In the genomic region with DNA sequence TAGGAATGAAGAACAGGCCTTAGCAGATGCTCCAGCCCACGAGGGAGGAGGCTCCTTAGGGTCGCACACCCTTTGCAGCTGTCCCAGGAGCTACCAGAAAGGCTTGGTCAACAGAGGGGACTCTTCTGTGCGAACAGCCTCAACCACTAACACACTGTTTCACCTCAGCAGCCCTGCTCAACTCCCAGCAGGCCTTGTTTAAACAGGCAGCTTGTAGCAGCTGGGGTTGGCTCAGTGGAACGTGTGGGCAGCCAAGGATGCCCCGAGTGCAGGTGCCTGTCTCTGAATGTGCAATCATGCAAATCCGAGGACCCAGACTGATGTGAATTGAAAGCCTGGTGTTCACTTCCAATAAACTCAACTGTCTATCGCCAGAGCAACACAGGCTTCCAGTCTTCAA, we compare ENCODE assay signal across 9 cellular contexts.
A peak's percentile ranks its signal among the peaks of the same experiment; 100 is the strongest.
DNase-seq lines count a peak whose midpoint lies in the region; ATAC-seq and TF ChIP-seq lines count a peak whose summit lies in the region.
"Had no signal": no experiment of that assay in that cellular context is flagged by ENCODE, and none has a peak within 500 bp of the region (broad histone marks: within the 10 kb centered on the region; RNA-seq: fewer than 3 reads in every experiment).

No MANE protein-coding gene starts in this region.

- H3K27me3 Mint-ChIP-seq in T-helper 17 cell = no peaks in the 10 kb centered on the region

- H3K4me3 Mint-ChIP-seq in T-helper 17 cell = no peak overlapping the region

- H3K9me3 ChIP-seq in T-helper 17 cell (ENCODE audit: control insufficient read depth, low read length, poor library complexity, severe bottlenecking) (no peaks in the 10 kb centered on the region), BE2C (no peaks in the 10 kb centered on the region)

- no peaks in the 10 kb centered on the region for H3K4me1 ChIP-seq in BE2C

- no peaks in the 10 kb centered on the region for H3K36me3 Mint-ChIP-seq in T-helper 17 cell (ENCODE audit: low read depth)

- no peaks in the 10 kb centered on the region for H3K27me3 ChIP-seq in BE2C

- DNase-seq in G401 (ENCODE audit: low spot score) (peak; percentile 5), T-helper 17 cell (no peak), caudate nucleus (lab: John Stamatoyannopoulos, UW) (no peak), A172 (ENCODE audit: low spot score) (no peak), iPS-NIHi7 (ENCODE audit: extremely low spot score) (no peak), BE2C (no peak)

- peaks cover 6% of the 10 kb centered on the region for H3K4me1 Mint-ChIP-seq in T-helper 17 cell

- H3K36me3 ChIP-seq in BE2C = no peaks in the 10 kb centered on the region

- no peak for TF ChIP-seq CTCF in BE2C (IDR thresholded peaks at IDR 0.05; ENCODE audit: low read depth, low read length)

- peak; percentile 91 for ATAC-seq in GM19351 (IDR thresholded peaks at IDR 0.05; ENCODE audit: unreplicated experiment)
- ATAC-seq in HG03175 (IDR thresholded peaks at IDR 0.05; ENCODE audit: unreplicated experiment) = peak; percentile 94
- ATAC-seq in T-helper 17 cell = peak; percentile 72
- ATAC-seq: HCT116 had no signal

- peak overlapping the region; percentile 3 for H3K27ac Mint-ChIP-seq in T-helper 17 cell

- H3K27ac ChIP-seq in caudate nucleus (ENCODE audit: low read depth, low read length) = no peak overlapping the region

- in situ Hi-C loops in G401 (cut with HindIII; ENCODE audit: low sequenced_read_pairs) = no loop called here

- H3K4me3 ChIP-seq in BE2C (ENCODE audit: low read depth, low read length) = no peak overlapping the region
